Comparison of ENCODE assay signal across 14 cellular contexts in the genomic region with DNA sequence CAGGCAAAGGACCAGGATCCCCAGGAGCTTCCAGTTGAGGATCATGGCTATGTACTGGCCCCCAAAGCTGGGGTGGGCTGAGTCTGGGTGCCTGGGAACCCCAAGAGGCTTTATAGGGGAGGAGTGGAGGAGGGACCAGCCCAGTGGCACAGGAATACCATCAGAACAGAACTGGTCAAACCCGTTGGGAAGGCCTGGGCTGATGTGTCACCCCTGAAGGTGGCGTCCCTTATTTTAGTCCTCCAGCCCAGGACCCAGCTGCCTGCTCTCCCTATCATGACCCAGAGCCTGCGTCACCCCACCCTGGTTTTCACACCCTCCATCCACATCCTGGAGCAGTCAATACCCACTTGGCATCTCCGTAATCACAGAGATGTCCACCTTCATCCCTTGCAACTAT. TPM values are rescaled to one million over a fixed set of nuclear protein-coding genes. Genes with fewer than 3 reads are reported as not detected.
DNase-seq lines count a peak whose midpoint lies in the region; ATAC-seq, FAIRE-seq and TF ChIP-seq lines count a peak whose summit lies in the region.
"Had no signal": no experiment of that assay in that cellular context is flagged by ENCODE, and none has a peak within 500 bp of the region (broad histone marks: within the 10 kb centered on the region; RNA-seq: fewer than 3 reads in every experiment).

A gene (minus strand): TSS at position 85 of the 400 bp plus-strand sequence. CDS start 40 bp downstream, at position 45.

- peaks cover 9 to 20% (median 15%) of the 10 kb centered on the region in 11 experiments; a peak in 18 of 22 replicates for H3K36me3 ChIP-seq in BLaER1 treated with 17β-estradiol and CSF1 and Interleukin-3, amounts not matched to agents 10 nM and 100 nM
- H3K36me3 ChIP-seq in K562 (ENCODE audit: control insufficient read depth, insufficient read depth, low read length) (peaks cover 16% of the 10 kb centered on the region; the same call in 2 of the 3 replicates), mesenchymal stem cell (ENCODE audit: control insufficient read depth in 1 of 2, insufficient read depth in 2 of 2, low read depth in 1 of 2, low read length in 2 of 2) (peaks cover under 1 to 2% of the 10 kb centered on the region in 2 experiments)
- no peaks in the 10 kb centered on the region for H3K36me3 ChIP-seq in CD8-positive, alpha-beta T cell (ENCODE audit: insufficient read depth, low read length)

- no peak within 1 kb of the TSS; a peak in 1 of 22 replicates for H3K27ac ChIP-seq in BLaER1 treated with 17β-estradiol and CSF1 and Interleukin-3, amounts not matched to agents 10 nM and 100 nM
- no peak within 1 kb of the TSS for H3K27ac ChIP-seq in K562 (ENCODE audit: extremely low read depth, low read depth, low read length)
- no peak within 1 kb of the TSS for H3K27ac ChIP-seq in mesenchymal stem cell (ENCODE audit: low read length, poor library complexity, severe bottlenecking)
- no peak within 1 kb of the TSS for H3K27ac ChIP-seq in CD8-positive, alpha-beta T cell (ENCODE audit: low read depth, low read length)
- H3K27ac ChIP-seq: PC-9 had no signal

- no peak for TF ChIP-seq EP300 in K562 (IDR thresholded peaks at IDR 0.05; ENCODE audit: low read length)

- H4K91ac ChIP-seq in mesenchymal stem cell (ENCODE audit: low read length): no peak within 1 kb of the TSS

- POLR2A ChIA-PET in K562 (lab: Yijun Ruan, JAX): interaction anchor here (0.6 to 1.4 kb wide), 3 partner anchors 33 to 422 kb away, joined by 3 to 5 read pairs (median 3); a partner anchor contains a TSS
- POLR2A ChIA-PET in CD8-positive, alpha-beta T cell (lab: Charles Lee): no interaction called here

- peaks cover 3% of the 10 kb centered on the region for H3K27me3 Mint-ChIP-seq in IgD-negative memory B cell
- no peaks in the 10 kb centered on the region for H3K27me3 Mint-ChIP-seq in CD8-positive, alpha-beta T cell (ENCODE audit: low read depth)

- H3K79me2 ChIP-seq in K562 (ENCODE audit: control insufficient read depth, insufficient read depth, low read length): no peaks in the 10 kb centered on the region

- H2AK5ac ChIP-seq in mesenchymal stem cell (ENCODE audit: low read length, severe bottlenecking): peak within 1 kb of the TSS; percentile 49

- H3K4me3 ChIP-seq in BLaER1 treated with 17β-estradiol and CSF1 and Interleukin-3, amounts not matched to agents 10 nM and 100 nM: peak within 1 kb of the TSS in 2 of 10 experiments; percentile 33 to 41; a peak in 1 of 20 replicates
- H3K4me3 ChIP-seq in K562 (0 out of 2 replicates have a peak within 1 kb of the TSS, but pooled peaks have one; percentile 1), mesenchymal stem cell (ENCODE audit: insufficient read depth in 1 of 2, low read depth in 1 of 2, low read length in 2 of 2) (peak within 1 kb of the TSS in 1 of 2 experiments; percentile 66)
- H3K4me3 ChIP-seq in CD8-positive, alpha-beta T cell (ENCODE audit: low read depth, low read length): no peak within 1 kb of the TSS

- FAIRE-seq in K562 (lab: Jason Lieb, UNC): no peak

- H3K9me3 ChIP-seq in BLaER1 treated with 17β-estradiol and CSF1 and Interleukin-3, amounts not matched to agents 10 nM and 100 nM (replicated peaks in 1 of 11): no peaks in the 10 kb centered on the region
- H3K9me3 ChIP-seq in K562 (replicated peaks; ENCODE audit: control insufficient read depth, insufficient read depth, low read depth, low read length): no peaks in the 10 kb centered on the region
- no peaks in the 10 kb centered on the region for H3K9me3 ChIP-seq in mesenchymal stem cell (ENCODE audit: control insufficient read depth, low read length)
- no peaks in the 10 kb centered on the region for H3K9me3 ChIP-seq in CD8-positive, alpha-beta T cell (ENCODE audit: low read length)

- H3K36me3 Mint-ChIP-seq in IgD-negative memory B cell: peaks cover 3% of the 10 kb centered on the region
- peaks cover 9% of the 10 kb centered on the region for H3K36me3 Mint-ChIP-seq in CD8-positive, alpha-beta T cell
- H3K36me3 Mint-ChIP-seq: type B pancreatic cell had no signal

- no peak within 1 kb of the TSS for H2BK120ac ChIP-seq in mesenchymal stem cell (ENCODE audit: low read depth, low read length)

- peak within 1 kb of the TSS in 2 of 3 donors; percentile 16 to 86 for H3K27ac Mint-ChIP-seq in IgD-negative memory B cell
- H3K27ac Mint-ChIP-seq in CD8-positive, alpha-beta T cell: no peak within 1 kb of the TSS

- peak within 1 kb of the TSS; percentile 36 for H2BK15ac ChIP-seq in mesenchymal stem cell (ENCODE audit: low read depth, poor library complexity, severe bottlenecking)

- TF ChIP-seq RAD21 in K562 (CRISPR knock-in tag; conservative IDR thresholded peaks at IDR 0.05 in 1 of 2, IDR thresholded peaks at IDR 0.05 in 1 of 2): no peak

- H3K14ac ChIP-seq in mesenchymal stem cell (ENCODE audit: low read length in 2 of 2): no peak within 1 kb of the TSS

- no peak within 1 kb of the TSS for H2BK5ac ChIP-seq in mesenchymal stem cell (ENCODE audit: low read depth, low read length, poor library complexity, severe bottlenecking)

- peak within 1 kb of the TSS in 1 of 2 experiments; percentile 5 for H2BK12ac ChIP-seq in mesenchymal stem cell (ENCODE audit: low read length in 2 of 2)

- no peak for TF ChIP-seq CTCF in K562 (IDR thresholded peaks at IDR 0.05 in 2 of 3, conservative IDR thresholded peaks at IDR 0.05 in 1 of 3; ENCODE audit: insufficient read depth in 2 of 3, low read depth in 1 of 3, low read length in 3 of 3)
- no peak for TF ChIP-seq CTCF in CD8-positive, alpha-beta T cell (IDR thresholded peaks at IDR 0.05)

- CTCF ChIA-PET in K562 (lab: Yijun Ruan, JAX; ENCODE audit: low intra/inter-chr PET ratio): interaction anchor here (3.5 kb wide), 1 partner anchor 53 kb away, joined by 77 read pairs; no protein-coding TSS in a partner anchor
- CTCF ChIA-PET in CD8-positive, alpha-beta T cell (lab: Charles Lee): interaction anchor here (0.7 to 5.9 kb wide), 6 partner anchors 10 to 303 kb away, joined by 3 to 57 read pairs (median 6); no protein-coding TSS in a partner anchor

- no peaks in the 10 kb centered on the region for H3K9me3 Mint-ChIP-seq in IgD-negative memory B cell
- H3K9me3 Mint-ChIP-seq in CD8-positive, alpha-beta T cell: no peaks in the 10 kb centered on the region
- H3K9me3 Mint-ChIP-seq: T-helper 1 cell treated with Interleukin-12 subunit alpha and Interleukin-12 subunit beta and Interleukin-4 antibody, amounts not matched to agents 30 μg/mL and 1 μg/mL, for 36 hours had no signal

- peak within 1 kb of the TSS; percentile 42 to 82 (median 63) for H3K4me2 ChIP-seq in BLaER1 treated with 17β-estradiol and CSF1 and Interleukin-3, amounts not matched to agents 10 nM and 100 nM
- H3K4me2 ChIP-seq in K562 (ENCODE audit: insufficient read depth, low read length) (no peak within 1 kb of the TSS), mesenchymal stem cell (ENCODE audit: low read length, poor library complexity, severe bottlenecking) (no peak within 1 kb of the TSS)

- H4K8ac ChIP-seq in mesenchymal stem cell (ENCODE audit: low read length): peak within 1 kb of the TSS; percentile 24

- no peaks in the 10 kb centered on the region for H3K27me3 ChIP-seq in BLaER1 treated with 17β-estradiol and CSF1 and Interleukin-3, amounts not matched to agents 10 nM and 100 nM
- H3K27me3 ChIP-seq in K562 (ENCODE audit: control insufficient read depth in 2 of 2, insufficient read depth in 2 of 2, low read length in 2 of 2) (peaks cover 3 to 18% of the 10 kb centered on the region in 2 experiments; a peak in 4 of 5 replicates), mesenchymal stem cell (ENCODE audit: control insufficient read depth in 1 of 2, insufficient read depth in 1 of 2, low read length in 2 of 2) (peaks cover 0 to 13% of the 10 kb centered on the region in 2 experiments)
- H3K27me3 ChIP-seq in CD8-positive, alpha-beta T cell (ENCODE audit: insufficient read depth, low read length): no peaks in the 10 kb centered on the region

- WGBS in K562 (ENCODE audit: insufficient coverage, low coverage, missing lambda C conversion rate): 20% methylated on average over 4 of the region's 4 CpGs
- WGBS in mesenchymal stem cell: 96% methylated on average over 4 of the region's 4 CpGs

- H3K23ac ChIP-seq in mesenchymal stem cell (ENCODE audit: low read length in 2 of 2): no peak within 1 kb of the TSS

- H3K4ac ChIP-seq in mesenchymal stem cell (ENCODE audit: low read depth in 1 of 2, low read length in 2 of 2): peak within 1 kb of the TSS in 1 of 2 experiments; percentile 13

- H3K18ac ChIP-seq in mesenchymal stem cell (ENCODE audit: low read depth in 1 of 2, low read length in 2 of 2): no peak within 1 kb of the TSS

- H3K79me1 ChIP-seq in mesenchymal stem cell (replicated peaks; ENCODE audit: low read length, poor library complexity, severe bottlenecking): no peaks in the 10 kb centered on the region

- H2AFZ ChIP-seq in K562 (ENCODE audit: low read depth, low read length) (peak within 1 kb of the TSS; percentile 79), mesenchymal stem cell (ENCODE audit: low read depth, low read length) (no peak within 1 kb of the TSS)
- H2AFZ ChIP-seq: PC-9 had no signal

- BruUV-seq in K562 (replicated peaks; lab: Mats Ljungman, UMichigan): no TSS peak

- DNase-seq in K562 (ENCODE audit: extremely low read depth in 1 of 4, low spot score in 3 of 4) (no peak), mesenchymal stem cell (no peak), KG1 (lab: John Stamatoyannopoulos, UW) (no peak), Right ventricle myocardium inferior (ENCODE audit: missing footprints) (no peak), SIG-M5 (lab: John Stamatoyannopoulos, UW) (no peak)
- no peak for DNase-seq in CD8-positive, alpha-beta T cell
- DNase-seq: activated T-cell treated with anti-CD3 and anti-CD28 coated beads, Interleukin-2, amount 50 U/mL, for 48 hours; DMS79 had no signal

- peaks cover 0 to 6% (median 5%) of the 10 kb centered on the region in 10 experiments; a peak in 11 of 20 replicates for H3K4me1 ChIP-seq in BLaER1 treated with 17β-estradiol and CSF1 and Interleukin-3, amounts not matched to agents 10 nM and 100 nM
- H3K4me1 ChIP-seq in K562 (replicated peaks in 1 of 2; ENCODE audit: control insufficient read depth in 2 of 2, insufficient read depth in 2 of 2, low read length in 2 of 2): peaks cover 3 to 13% of the 10 kb centered on the region in 2 experiments; a peak in 4 of 5 replicates
- H3K4me1 ChIP-seq in mesenchymal stem cell (ENCODE audit: control insufficient read depth, insufficient read depth, low read depth, low read length): peaks cover 25% of the 10 kb centered on the region
- H3K4me1 ChIP-seq in CD8-positive, alpha-beta T cell (ENCODE audit: insufficient read depth, low read length): peaks cover 5% of the 10 kb centered on the region

- no peak for TF ChIP-seq POLR2A in K562 (conservative IDR thresholded peaks at IDR 0.05)

- no peaks in the 10 kb centered on the region for H4K20me1 ChIP-seq in BLaER1 treated with 17β-estradiol and CSF1 and Interleukin-3, amounts not matched to agents 10 nM and 100 nM
- H4K20me1 ChIP-seq in K562 (replicated peaks; ENCODE audit: control insufficient read depth, insufficient read depth, low read length): no peaks in the 10 kb centered on the region; the same call in 1 of the 2 replicates

- intact Hi-C loops in K562 (cut with micrococcal nuclease): no loop called here
- intact Hi-C loops in CD8-positive, alpha-beta T cell (cut with DNase I, micrococcal nuclease): loop anchor here in 1 of 2 experiments (5.0 kb wide), 1 partner anchor 128 kb away; no protein-coding TSS in a partner anchor
- intact Hi-C loops in Right ventricle myocardium inferior (cut with DNase I): no loop called here

- H3K9ac ChIP-seq in BLaER1 treated with 17β-estradiol and CSF1 and Interleukin-3, amounts not matched to agents 10 nM and 100 nM: peak within 1 kb of the TSS in 2 of 11 experiments; percentile 7 to 44; a peak in 2 of 22 replicates
- H3K9ac ChIP-seq in K562 (ENCODE audit: insufficient read depth in 1 of 2, low read depth in 2 of 2, low read length in 2 of 2): peak within 1 kb of the TSS in 1 of 2 experiments; percentile 80; a peak in 1 of 4 replicates
- H3K9ac ChIP-seq in mesenchymal stem cell (ENCODE audit: low read length): peak within 1 kb of the TSS; percentile 73

- peaks cover 4 to 5% (median 5%) of the 10 kb centered on the region in 3 donors for H3K4me1 Mint-ChIP-seq in IgD-negative memory B cell
- H3K4me1 Mint-ChIP-seq in CD8-positive, alpha-beta T cell (ENCODE audit: low read depth): peaks cover 4% of the 10 kb centered on the region

- H3K4me3 Mint-ChIP-seq in IgD-negative memory B cell: peak within 1 kb of the TSS in 2 of 4 donors; percentile 40 to 82
- H3K4me3 Mint-ChIP-seq in CD8-positive, alpha-beta T cell: no peak within 1 kb of the TSS

- ATAC-seq in K562 (no peak), Right ventricle myocardium inferior (no peak)
- no peak for ATAC-seq in CD8-positive, alpha-beta T cell

- no peaks in the 10 kb centered on the region for H3K9me1 ChIP-seq in K562 (ENCODE audit: control insufficient read depth, insufficient read depth, low read length)

- in situ Hi-C loops in K562 (cut with MboI): loop anchor here (5.0 kb wide), 2 partner anchors 53 to 228 kb away; no protein-coding TSS in a partner anchor

RNA-seq across cellular contexts. Expression of the gene that starts here (rescaled TPM):
- polyA plus RNA-seq in IgD-negative memory B cell: not detected
- total RNA-seq in K562 (2011; cell fraction: chromatin; rRNA removed; ENCODE audit: low replicate concordance): not detected in 2 replicates
- not detected in 2 replicates for total RNA-seq in K562 (2011; cell fraction: nucleolus; rRNA removed)
- not detected in 2 replicates for total RNA-seq in K562 (2011; cell fraction: nucleoplasm; rRNA removed)
- total RNA-seq in K562 (2014; rRNA removed): not detected in 2 replicates
- total RNA-seq in K562 (2014; rRNA removed; fragmentation: Illumina TruSeq; extraction: Trizol): not detected in 2 replicates
- total RNA-seq in K562 (2015; rRNA removed; fragmentation: Illumina TruSeq; extraction: Trizol): not detected in 2 replicates
- total RNA-seq in K562 (2021): not detected in 2 replicates
- polyA plus RNA-seq in K562 (2011; rRNA removed): not detected in 2 replicates
- polyA plus RNA-seq in K562 (2011; cell fraction: cytosol; rRNA removed): not detected in 2 replicates
- not detected in 2 replicates for polyA plus RNA-seq in K562 (2011; cell fraction: nucleus; rRNA removed)
- 0.07 TPM in 1 of 2 replicates, not detected in the other for polyA plus RNA-seq in K562 (2012)
- not detected in 2 replicates for polyA plus RNA-seq in K562 (2014; fragmentation: Illumina TruSeq; extraction: Trizol)
- polyA plus RNA-seq in K562 (2014; fragmentation: Nextera tagmentation; extraction: Ambion mirVana): not detected
- polyA plus RNA-seq in K562 (2014; rRNA removed): not detected in 2 replicates
- polyA minus RNA-seq in K562 (2011; rRNA and poly(A)+ RNA removed): not detected in 2 replicates
- not detected in 2 replicates for polyA minus RNA-seq in K562 (2011; cell fraction: cytosol; rRNA and poly(A)+ RNA removed)
- polyA minus RNA-seq in K562 (2011; cell fraction: nucleus; rRNA and poly(A)+ RNA removed): not detected in 2 replicates
- not detected for polyA plus RNA-seq in mesenchymal stem cell (2013, experiment 1 of 2)
- polyA plus RNA-seq in mesenchymal stem cell (2013, experiment 2 of 2): not detected
- not detected for total RNA-seq in CD8-positive, alpha-beta T cell
- not detected for total RNA-seq in Right ventricle myocardium inferior
- total RNA-seq: fibroblast of villous mesenchyme, PC-9 had no signal

Comparison
In these comparisons a context has a peak if more than half of its experiments do, and no peak if none do; other contexts are left out.
1. H3K4me2 ChIP-seq: peak in BLaER1 treated with 17β-estradiol and CSF1 and Interleukin-3, amounts not matched to agents 10 nM and 100 nM (11 of 11); none in K562 (single experiment) and mesenchymal stem cell (single experiment).